Comparison of ENCODE assay signal across 13 cellular contexts in the genomic region with DNA sequence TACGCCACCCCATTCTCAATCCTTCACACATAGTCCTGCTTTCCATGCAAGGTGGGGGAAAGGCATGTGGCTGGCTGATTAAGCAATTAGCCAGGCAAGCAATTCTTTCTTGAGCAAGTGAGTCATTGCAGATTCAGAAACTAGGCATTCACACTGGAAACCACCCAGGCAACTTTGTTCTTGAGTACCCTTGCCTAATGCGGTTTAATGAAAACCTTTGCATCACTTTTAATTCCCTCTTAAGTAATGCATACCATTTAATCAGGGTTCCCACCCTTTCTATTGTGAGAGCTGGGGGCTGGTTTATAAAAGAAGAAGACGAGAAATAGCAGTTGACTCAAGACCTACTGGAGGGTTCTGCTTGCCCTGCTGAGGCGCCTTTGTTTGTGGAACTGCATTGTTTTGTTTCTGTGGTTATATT. TPM values are rescaled to one million over a fixed set of nuclear protein-coding genes. Genes with fewer than 3 reads are reported as not detected.
A peak's percentile ranks its signal among the peaks of the same experiment; 100 is the strongest.
DNase-seq lines count a peak whose midpoint lies in the region; ATAC-seq and TF ChIP-seq lines count a peak whose summit lies in the region.
"Had no signal": no experiment of that assay in that cellular context is flagged by ENCODE, and none has a peak within 500 bp of the region (broad histone marks: within the 10 kb centered on the region; RNA-seq: fewer than 3 reads in every experiment).

No MANE protein-coding gene starts in this region.

- H3K9me3 Mint-ChIP-seq in MCF 10A (ENCODE audit: unreplicated experiment) (no peaks in the 10 kb centered on the region), progenitor cell of endocrine pancreas (ENCODE audit: low read depth) (no peaks in the 10 kb centered on the region)

- H3K9me3 ChIP-seq in breast epithelium (no peaks in the 10 kb centered on the region), upper lobe of right lung (no peaks in the 10 kb centered on the region)
- H3K9me3 ChIP-seq: BLaER1 had no signal

- H3K4me3 ChIP-seq in breast epithelium = no peak overlapping the region
- no peak overlapping the region for H3K4me3 ChIP-seq in fibroblast of villous mesenchyme (ENCODE audit: low read depth, low read length)
- H3K4me3 ChIP-seq in upper lobe of right lung = no peak overlapping the region
- H3K4me3 ChIP-seq: BLaER1 had no signal

- peak overlapping the region; percentile 89 for H3K27ac Mint-ChIP-seq in MCF 10A (ENCODE audit: low read depth, unreplicated experiment)
- H3K27ac Mint-ChIP-seq in progenitor cell of endocrine pancreas = no peak overlapping the region
- H3K27ac Mint-ChIP-seq: immature natural killer cell had no signal

- peak; percentile 38 for ATAC-seq in upper lobe of right lung
- no peak for ATAC-seq in HG03571 (IDR thresholded peaks at IDR 0.05; ENCODE audit: unreplicated experiment)
- no peak for ATAC-seq in HG02840 (IDR thresholded peaks at IDR 0.05; ENCODE audit: low FRiP score, unreplicated experiment)

- H3K4me3 Mint-ChIP-seq in MCF 10A (ENCODE audit: unreplicated experiment) = peak overlapping the region; percentile 56
- H3K4me3 Mint-ChIP-seq in progenitor cell of endocrine pancreas (ENCODE audit: low read depth) = no peak overlapping the region
- H3K4me3 Mint-ChIP-seq: immature natural killer cell had no signal

- CTCF ChIA-PET in MCF 10A (lab: Yijun Ruan, JAX) = interaction anchor here (0.7 to 1.3 kb wide), 2 partner anchors 9 to 52 kb away, joined by 3 to 4 read pairs; no protein-coding TSS in a partner anchor

- no peak overlapping the region for H3K27ac ChIP-seq in breast epithelium
- no peak overlapping the region for H3K27ac ChIP-seq in upper lobe of right lung
- H3K27ac ChIP-seq: BLaER1 had no signal

- no peak for TF ChIP-seq POLR2A in breast epithelium (IDR thresholded peaks at IDR 0.05)

- no peak for TF ChIP-seq CTCF in MCF 10A (IDR thresholded peaks at IDR 0.05; ENCODE audit: unreplicated experiment)
- no peak for TF ChIP-seq CTCF in breast epithelium (IDR thresholded peaks at IDR 0.05)
- TF ChIP-seq CTCF in fibroblast of villous mesenchyme (IDR thresholded peaks at IDR 0.05; ENCODE audit: insufficient read depth, low read depth, low read length) = no peak
- no peak for TF ChIP-seq CTCF in upper lobe of right lung (IDR thresholded peaks at IDR 0.05)
- no peak for TF ChIP-seq CTCF in progenitor cell of endocrine pancreas (IDR thresholded peaks at IDR 0.05; ENCODE audit: unreplicated experiment)

- H3K4me1 ChIP-seq in breast epithelium (no peaks in the 10 kb centered on the region), upper lobe of right lung (no peaks in the 10 kb centered on the region)
- H3K4me1 ChIP-seq: BLaER1 had no signal

- POLR2A ChIA-PET in MCF 10A (lab: Yijun Ruan, JAX) = interaction anchor here (0.6 to 4.2 kb wide), 15 partner anchors 10 to 611 kb away, joined by 3 to 21 read pairs (median 5); no protein-coding TSS in a partner anchor

- DNase-seq in MCF 10A (ENCODE audit: unreplicated experiment) (peak; percentile 98), breast epithelium (ENCODE audit: low spot score in 2 of 2) (no peak), T1000 (lab: John Stamatoyannopoulos, UW) (peak; percentile 79), fibroblast of villous mesenchyme (ENCODE audit: low read depth) (peak; percentile 88), upper lobe of right lung (no peak), progenitor cell of endocrine pancreas (ENCODE audit: low spot score, unreplicated experiment) (no peak)
- DNase-seq: activated CD8-positive, alpha-beta memory T cell treated with anti-CD3 and anti-CD28 coated beads for 24 hours; immature natural killer cell; KG1; retina had no signal

- H3K27me3 Mint-ChIP-seq in MCF 10A (ENCODE audit: insufficient read depth, unreplicated experiment) (no peaks in the 10 kb centered on the region), progenitor cell of endocrine pancreas (no peaks in the 10 kb centered on the region)

- H3K4me1 Mint-ChIP-seq in MCF 10A (ENCODE audit: insufficient read depth, unreplicated experiment) = peaks cover 44% of the 10 kb centered on the region
- peaks cover 22% of the 10 kb centered on the region for H3K4me1 Mint-ChIP-seq in progenitor cell of endocrine pancreas (ENCODE audit: low read depth)
- H3K4me1 Mint-ChIP-seq: immature natural killer cell had no signal

- H3K27me3 ChIP-seq in breast epithelium (no peaks in the 10 kb centered on the region), upper lobe of right lung (no peaks in the 10 kb centered on the region)
- H3K27me3 ChIP-seq: BLaER1 had no signal

- no peaks in the 10 kb centered on the region for H3K36me3 Mint-ChIP-seq in MCF 10A (ENCODE audit: insufficient read depth, unreplicated experiment)
- no peaks in the 10 kb centered on the region for H3K36me3 Mint-ChIP-seq in progenitor cell of endocrine pancreas (ENCODE audit: insufficient read depth)
- H3K36me3 Mint-ChIP-seq: immature natural killer cell had no signal

- BruUV-seq in MCF 10A (replicated peaks; lab: Mats Ljungman, UMichigan) = no TSS peak

- H3K36me3 ChIP-seq in breast epithelium (no peaks in the 10 kb centered on the region), upper lobe of right lung (no peaks in the 10 kb centered on the region)
- H3K36me3 ChIP-seq: BLaER1 had no signal

- intact Hi-C loops in MCF 10A (cut with micrococcal nuclease) (loop anchor here (1.0 to 2.0 kb wide), 2 partner anchors 20 to 50 kb away; partner anchors contain the start of gene TSHZ2), breast epithelium (cut with DNase I; ENCODE audit: low total_unique reads) (no loop called here), upper lobe of right lung (cut with DNase I) (no loop called here)

RNA-seq across cellular contexts. Expression of gene TSHZ2, which starts 49.0 kb away (rescaled TPM):
- total RNA-seq in MCF 10A (2022) (1.6 and 2.3 TPM in 2 replicates), breast epithelium (100 to 1,000 TPM in 1 of 3 donors, 10 to 100 TPM in 2; 31.7 to 106 (median 59.6) TPM), fibroblast of villous mesenchyme (2.3 and 2.6 TPM in 2 replicates), upper lobe of right lung (5.2 TPM), progenitor cell of endocrine pancreas (22.9 and 24.1 TPM in 2 replicates)

Comparison
In these comparisons a context has a peak if more than half of its experiments do, and no peak if none do; other contexts are left out.
1. DNase-seq: peak in MCF 10A (single experiment), T1000 (single experiment) and fibroblast of villous mesenchyme (single experiment); none in breast epithelium (0 of 2), upper lobe of right lung (single experiment) and progenitor cell of endocrine pancreas (single experiment).